In the genomic region with DNA sequence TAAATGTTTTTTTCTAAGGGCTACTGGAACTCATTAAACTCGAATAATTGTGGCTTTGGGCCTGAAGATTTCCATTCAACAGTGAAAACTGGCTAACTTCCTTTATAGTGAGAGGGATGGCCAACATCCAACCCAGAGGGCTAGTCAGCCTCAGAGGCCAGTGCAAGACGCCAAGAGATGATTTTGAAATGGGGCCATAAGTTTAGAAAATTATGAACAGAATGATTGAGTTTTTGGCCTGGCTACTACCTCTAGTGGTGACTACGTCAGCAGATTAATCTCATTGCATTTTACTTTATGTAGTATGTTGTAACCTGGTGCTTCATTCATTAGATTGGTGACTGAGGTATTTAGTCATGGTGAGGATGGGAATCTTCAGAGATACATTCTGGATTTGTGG, we compare ENCODE assay signal across 11 cellular contexts.
DNase-seq lines count a peak whose midpoint lies in the region; ATAC-seq and TF ChIP-seq lines count a peak whose summit lies in the region.
"Had no signal": no experiment of that assay in that cellular context is flagged by ENCODE, and none has a peak within 500 bp of the region (broad histone marks: within the 10 kb centered on the region; RNA-seq: fewer than 3 reads in every experiment).

No MANE protein-coding gene starts in this region.

- no peak overlapping the region for H3K27ac ChIP-seq in RWPE1
- H3K27ac ChIP-seq: vagina had no signal

- ATAC-seq in GM21515 (IDR thresholded peaks at IDR 0.05; ENCODE audit: unreplicated experiment): no peak
- no peak for ATAC-seq in HG03280 (IDR thresholded peaks at IDR 0.05; ENCODE audit: unreplicated experiment)

- TF ChIP-seq CTCF in RWPE1 (conservative IDR thresholded peaks at IDR 0.05; ENCODE audit: low read depth): no peak
- peak; percentile 8 for TF ChIP-seq CTCF in epithelial cell of esophagus (IDR thresholded peaks at IDR 0.05; ENCODE audit: insufficient read depth, low read depth, low read length, missing control alignments)

- CTCF ChIA-PET in RWPE1 (lab: Yijun Ruan, JAX): interaction anchor here (0.7 kb wide), 1 partner anchor 19 kb away, joined by 3 read pairs; no protein-coding TSS in a partner anchor

- no peak overlapping the region for H3K4me3 ChIP-seq in epithelial cell of esophagus (ENCODE audit: low read length)
- H3K4me3 ChIP-seq: vagina had no signal

- DNase-seq in EL (peak; percentile 75), RWPE1 (ENCODE audit: low spot score) (peak; percentile 26), epithelial cell of esophagus (ENCODE audit: low read depth) (peak; percentile 24), non-pigmented ciliary epithelial cell (ENCODE audit: low read depth) (peak; percentile 47), middle frontal gyrus (ENCODE audit: extremely low spot score, low spot score) (no peak)
- DNase-seq in stimulated activated CD4-positive, alpha-beta T cell treated with anti-CD3 and anti-CD28 coated beads, Interleukin-4, amount 100 ng/mL, for 4 hours: no peak
- DNase-seq: effector memory CD4-positive, alpha-beta T cell; NCI-H1694 had no signal

- POLR2A ChIA-PET in RWPE1 (lab: Yijun Ruan, JAX; ENCODE audit: low non-redundant PET): interaction anchor here (0.6 kb wide), 1 partner anchor 41 kb away, joined by 3 read pairs; no protein-coding TSS in a partner anchor

Comparison
In these comparisons a context has a peak if more than half of its experiments do, and no peak if none do; other contexts are left out.
1. DNase-seq: peak in EL (single experiment), RWPE1 (single experiment), epithelial cell of esophagus (single experiment) and non-pigmented ciliary epithelial cell (single experiment); none in stimulated activated CD4-positive, alpha-beta T cell treated with anti-CD3 and anti-CD28 coated beads, Interleukin-4, amount 100 ng/mL, for 4 hours (0 of 2) and middle frontal gyrus (single experiment).